In genomic region chr2:53633441-53633840, GRCh38 we compare ENCODE assay signal across 16 cellular contexts.
A peak's percentile ranks its signal among the peaks of the same experiment; 100 is the strongest.
DNase-seq lines count a peak whose midpoint lies in the region; ATAC-seq and TF ChIP-seq lines count a peak whose summit lies in the region.
"Had no signal": no experiment of that assay in that cellular context is flagged by ENCODE, and none has a peak within 500 bp of the region (broad histone marks: within the 10 kb centered on the region; RNA-seq: fewer than 3 reads in every experiment).

No MANE protein-coding gene starts in this region.

- H3K4me3 ChIP-seq in cardiac fibroblast (replicated peaks in 1 of 2; ENCODE audit: low read depth in 2 of 2, low read length in 2 of 2) = no peak overlapping the region
- H3K4me3 ChIP-seq in liver (ENCODE audit: low read depth in 1 of 3, low read length in 3 of 3) = no peak overlapping the region

- no peak overlapping the region for H3K9ac ChIP-seq in liver (ENCODE audit: low read depth in 1 of 2, low read length in 2 of 2)

- H3K36me3 ChIP-seq in liver (ENCODE audit: control insufficient read depth in 4 of 4, insufficient read depth in 3 of 4, low read depth in 1 of 4, low read length in 3 of 4) = no peaks in the 10 kb centered on the region

- no peaks in the 10 kb centered on the region for H3K4me1 ChIP-seq in liver (ENCODE audit: control insufficient read depth in 4 of 4, insufficient read depth in 4 of 4, low read length in 3 of 4)

- peak; percentile 28 for DNase-seq in DMS 273 (lab: John Stamatoyannopoulos, UW; ENCODE audit: unreplicated experiment)
- no peak for DNase-seq in DMS 273 treated with DMSO at 0.1 percent for 48 hours (lab: John Stamatoyannopoulos, UW)
- DNase-seq in NCI-H69 (lab: John Stamatoyannopoulos, UW) = peak; percentile 100
- DNase-seq in cardiac fibroblast (ENCODE audit: low read depth in 2 of 2) = peak; percentile 17 to 23
- DNase-seq in stimulated activated CD4-positive, alpha-beta T cell treated with anti-CD3 and anti-CD28 coated beads, Interleukin-4, amount 100 ng/mL, for 4 hours = no peak
- DNase-seq: activated effector memory CD4-positive, alpha-beta T cell treated with anti-CD3 and anti-CD28 coated beads, Interleukin-2, amount 50 U/mL, for 16 hours; aorta; CD8-positive, alpha-beta memory T cell; NCI-H1417 treated with DMSO at 0.1 percent for 48 hours; NK-92 treated with Interleukin-12 subunit alpha and Interleukin-12 subunit beta, amount 100 ng/mL, for 24 hours; stimulated activated naive CD8-positive, alpha-beta T cell treated with anti-CD3 and anti-CD28 coated beads, Interleukin-15, Interleukin-2, amounts not matched to agents 100 U/mL and 50 U/mL, for 24 hours had no signal

- H3K27ac ChIP-seq in liver (ENCODE audit: low read depth in 1 of 2, low read length in 2 of 2) = no peak overlapping the region
- H3K27ac ChIP-seq: 22Rv1, SK-N-MC had no signal

- WGBS in liver = 49% methylated on average over 1 of the region's 1 CpG

- ATAC-seq in GM18520 (IDR thresholded peaks at IDR 0.05; ENCODE audit: unreplicated experiment) (no peak), GM18861 (IDR thresholded peaks at IDR 0.05; ENCODE audit: unreplicated experiment) (no peak)
- ATAC-seq: stimulated activated naive CD8-positive, alpha-beta T cell treated with anti-CD3 and anti-CD28 coated beads, Interleukin-15, Interleukin-2, amounts not matched to agents 100 U/mL and 50 U/mL, for 24 hours had no signal

- no peak for TF ChIP-seq RAD21 in liver (IDR thresholded peaks at IDR 0.05)

- TF ChIP-seq CTCF in cardiac fibroblast (IDR thresholded peaks at IDR 0.05; ENCODE audit: low read depth, low read length) (no peak), liver (IDR thresholded peaks at IDR 0.05; ENCODE audit: low read depth, low read length, missing input control) (no peak)

- H3K9me3 ChIP-seq in liver (ENCODE audit: control insufficient read depth in 4 of 4, low read length in 3 of 4) = peaks cover 0 to 2% (median 0%) of the 10 kb centered on the region in 4 donors

- no peaks in the 10 kb centered on the region for H3K27me3 ChIP-seq in liver (ENCODE audit: control insufficient read depth in 4 of 4, insufficient read depth in 4 of 4, low read length in 3 of 4)

TF ChIP-seq in liver, 16 proteins besides CTCF, POLR2A, EP300 and RAD21:
- no peak for TF ChIP-seq REST (IDR thresholded peaks at IDR 0.05)
- peak; percentile 7 for TF ChIP-seq SP1 (IDR thresholded peaks at IDR 0.05)
- TF ChIP-seq HNF4A (conservative IDR thresholded peaks at IDR 0.05) = peak; percentile 22 to 32

Comparison
In these comparisons a context has a peak if more than half of its experiments do, and no peak if none do; other contexts are left out.
1. DNase-seq: peak in DMS 273 (single experiment), NCI-H69 (single experiment) and cardiac fibroblast (2 of 2); none in DMS 273 treated with DMSO at 0.1 percent for 48 hours (single experiment) and stimulated activated CD4-positive, alpha-beta T cell treated with anti-CD3 and anti-CD28 coated beads, Interleukin-4, amount 100 ng/mL, for 4 hours (0 of 2).